ENCODE assay signal across 8 cellular contexts in genomic region chr5:115333164-115333563, GRCh38. TPM values are rescaled to one million over a fixed set of nuclear protein-coding genes. Genes with fewer than 3 reads are reported as not detected.
DNase-seq lines count a peak whose midpoint lies in the region; ATAC-seq lines count a peak whose summit lies in the region.

No MANE protein-coding gene starts in this region.

- ATAC-seq in HG02981 (IDR thresholded peaks at IDR 0.05; ENCODE audit: unreplicated experiment) (peak; percentile 38), GM18519 (IDR thresholded peaks at IDR 0.05; ENCODE audit: low FRiP score, unreplicated experiment) (no peak), GM19023 (IDR thresholded peaks at IDR 0.05; ENCODE audit: unreplicated experiment) (no peak)

- DNase-seq in Daoy (ENCODE audit: low read depth) (peak; percentile 43), RPMI8226 (peak; percentile 92), fibroblast of gingiva (ENCODE audit: low read depth) (peak; percentile 63), GM19238 (ENCODE audit: insufficient read length, low spot score) (no peak), NCI-H774 (lab: John Stamatoyannopoulos, UW) (no peak)

RNA-seq across cellular contexts. Expression of gene CCDC112, which starts 36.7 kb away (rescaled TPM):
- total RNA-seq in Daoy (2014; rRNA removed; shearing (Covaris generic)): 9.7 and 12.6 TPM in 2 replicates

Comparison
In these comparisons a context has a peak if more than half of its experiments do, and no peak if none do; other contexts are left out.
1. DNase-seq: peak in Daoy (single experiment), RPMI8226 (single experiment) and fibroblast of gingiva (single experiment); none in GM19238 (single experiment) and NCI-H774 (single experiment).